23 cellular contexts compared by ENCODE assay signal in the genomic region with DNA sequence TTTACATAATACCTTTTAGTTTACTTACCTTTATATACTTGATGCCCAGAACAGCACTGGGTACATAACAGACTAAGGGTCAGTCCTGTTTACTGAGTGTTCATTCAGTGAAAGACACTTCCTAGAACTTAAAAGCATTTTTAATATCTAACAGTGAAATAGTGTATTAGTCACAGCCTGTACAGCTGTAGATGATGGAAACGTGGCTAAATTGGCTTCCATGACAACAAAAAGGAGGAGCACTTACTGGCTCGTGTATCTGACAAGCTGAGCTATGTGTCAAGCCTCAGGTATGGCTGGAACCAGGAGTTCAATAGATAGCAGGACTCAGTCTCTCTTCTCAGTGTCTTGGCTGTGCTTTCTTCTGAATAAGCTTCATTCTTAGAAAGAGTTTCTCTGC. TPM values are rescaled to one million over a fixed set of nuclear protein-coding genes. Genes with fewer than 3 reads are reported as not detected.
A peak's percentile ranks its signal among the peaks of the same experiment; 100 is the strongest.
DNase-seq lines count a peak whose midpoint lies in the region; ATAC-seq and TF ChIP-seq lines count a peak whose summit lies in the region.
"Had no signal": no experiment of that assay in that cellular context is flagged by ENCODE, and none has a peak within 500 bp of the region (broad histone marks: within the 10 kb centered on the region; RNA-seq: fewer than 3 reads in every experiment).

No MANE protein-coding gene starts in this region.

- no peaks in the 10 kb centered on the region for H3K36me3 Mint-ChIP-seq in activated T-helper 17 cell treated with anti-CD3 and anti-CD28 coated beads, Interleukin-2, amount 50 U/mL, for 72 hours (ENCODE audit: low read depth)
- H3K36me3 Mint-ChIP-seq: CD14-positive monocyte had no signal

- no peak overlapping the region for H3K4me3 Mint-ChIP-seq in activated T-helper 17 cell treated with anti-CD3 and anti-CD28 coated beads, Interleukin-2, amount 50 U/mL, for 72 hours
- H3K4me3 Mint-ChIP-seq: CD14-positive monocyte, nephron progenitor cell had no signal

- no peak for DNase-seq in activated CD4-positive, CD25-positive, alpha-beta regulatory T cell treated with anti-CD3 and anti-CD28 coated beads, Interleukin-2, amount 50 U/mL, for 72 hours
- DNase-seq in fibroblast of mammary gland (ENCODE audit: low read depth) (peak; percentile 69), skeletal muscle cell (ENCODE audit: low read depth) (peak; percentile 9), T1000 (lab: John Stamatoyannopoulos, UW) (no peak)
- DNase-seq: 8988T; activated naive CD4-positive, alpha-beta T cell; activated T-cell treated with anti-CD3 and anti-CD28 coated beads for 4 hours; body of pancreas; DMS 273 treated with DMSO at 0.1 percent for 48 hours; GDM1; islet precursor cell; mesendoderm; NCI-H1436; NCI-H2227 treated with DMSO at 0.1 percent for 48 hours; nephron progenitor cell; stimulated activated CD8-positive, alpha-beta memory T cell treated with anti-CD3 and anti-CD28 coated beads, Interleukin-4, amount 100 ng/mL, for 48 hours had no signal

- no peaks in the 10 kb centered on the region for H3K27me3 Mint-ChIP-seq in activated T-helper 17 cell treated with anti-CD3 and anti-CD28 coated beads, Interleukin-2, amount 50 U/mL, for 72 hours

- H3K27ac Mint-ChIP-seq in activated T-helper 17 cell treated with anti-CD3 and anti-CD28 coated beads, Interleukin-2, amount 50 U/mL, for 72 hours = peak overlapping the region; percentile 34
- H3K27ac Mint-ChIP-seq: nephron progenitor cell had no signal

- H3K4me3 ChIP-seq in fibroblast of mammary gland (ENCODE audit: control insufficient read depth, low read depth, low read length) (no peak overlapping the region), skeletal muscle cell (ENCODE audit: low read depth, low read length) (no peak overlapping the region)
- H3K4me3 ChIP-seq: body of pancreas, prostate gland, smooth muscle cell had no signal

- peaks cover 17% of the 10 kb centered on the region for H3K4me1 Mint-ChIP-seq in activated T-helper 17 cell treated with anti-CD3 and anti-CD28 coated beads, Interleukin-2, amount 50 U/mL, for 72 hours

- peak; percentile 76 to 84 for ATAC-seq in activated CD4-positive, CD25-positive, alpha-beta regulatory T cell treated with anti-CD3 and anti-CD28 coated beads, Interleukin-2, amount 50 U/mL, for 24 hours
- ATAC-seq in activated T-helper 17 cell treated with anti-CD3 and anti-CD28 coated beads, Interleukin-2, amount 50 U/mL, for 72 hours (replicated peaks) = peak; percentile 80
- no peak for ATAC-seq in GM21367 (IDR thresholded peaks at IDR 0.05; ENCODE audit: unreplicated experiment)
- ATAC-seq in GM18909 (IDR thresholded peaks at IDR 0.05; ENCODE audit: poor library complexity, unreplicated experiment) = no peak
- ATAC-seq: body of pancreas had no signal

- no peak for TF ChIP-seq CTCF in fibroblast of mammary gland (conservative IDR thresholded peaks at IDR 0.05; ENCODE audit: control insufficient read depth, insufficient read depth, low read depth, low read length)

- H3K9me3 Mint-ChIP-seq in activated T-helper 17 cell treated with anti-CD3 and anti-CD28 coated beads, Interleukin-2, amount 50 U/mL, for 72 hours = no peaks in the 10 kb centered on the region
- H3K9me3 Mint-ChIP-seq: nephron progenitor cell had no signal

RNA-seq across cellular contexts. Expression of a gene that starts 40.2 kb away (rescaled TPM):
- 1 to 10 TPM; 5.2 to 7.2 TPM for total RNA-seq in activated T-helper 17 cell treated with anti-CD3 and anti-CD28 coated beads, Interleukin-2, amount 50 U/mL, for 72 hours

Comparison
In these comparisons a context has a peak if more than half of its experiments do, and no peak if none do; other contexts are left out.
1. ATAC-seq: peak in activated CD4-positive, CD25-positive, alpha-beta regulatory T cell treated with anti-CD3 and anti-CD28 coated beads, Interleukin-2, amount 50 U/mL, for 24 hours (2 of 2) and activated T-helper 17 cell treated with anti-CD3 and anti-CD28 coated beads, Interleukin-2, amount 50 U/mL, for 72 hours (single experiment); none in GM21367 (single experiment) and GM18909 (single experiment).
2. DNase-seq: peak in fibroblast of mammary gland (single experiment) and skeletal muscle cell (single experiment); none in activated CD4-positive, CD25-positive, alpha-beta regulatory T cell treated with anti-CD3 and anti-CD28 coated beads, Interleukin-2, amount 50 U/mL, for 72 hours (single experiment) and T1000 (single experiment).